Comparison of ENCODE assay signal across 19 cellular contexts in the genomic region with DNA sequence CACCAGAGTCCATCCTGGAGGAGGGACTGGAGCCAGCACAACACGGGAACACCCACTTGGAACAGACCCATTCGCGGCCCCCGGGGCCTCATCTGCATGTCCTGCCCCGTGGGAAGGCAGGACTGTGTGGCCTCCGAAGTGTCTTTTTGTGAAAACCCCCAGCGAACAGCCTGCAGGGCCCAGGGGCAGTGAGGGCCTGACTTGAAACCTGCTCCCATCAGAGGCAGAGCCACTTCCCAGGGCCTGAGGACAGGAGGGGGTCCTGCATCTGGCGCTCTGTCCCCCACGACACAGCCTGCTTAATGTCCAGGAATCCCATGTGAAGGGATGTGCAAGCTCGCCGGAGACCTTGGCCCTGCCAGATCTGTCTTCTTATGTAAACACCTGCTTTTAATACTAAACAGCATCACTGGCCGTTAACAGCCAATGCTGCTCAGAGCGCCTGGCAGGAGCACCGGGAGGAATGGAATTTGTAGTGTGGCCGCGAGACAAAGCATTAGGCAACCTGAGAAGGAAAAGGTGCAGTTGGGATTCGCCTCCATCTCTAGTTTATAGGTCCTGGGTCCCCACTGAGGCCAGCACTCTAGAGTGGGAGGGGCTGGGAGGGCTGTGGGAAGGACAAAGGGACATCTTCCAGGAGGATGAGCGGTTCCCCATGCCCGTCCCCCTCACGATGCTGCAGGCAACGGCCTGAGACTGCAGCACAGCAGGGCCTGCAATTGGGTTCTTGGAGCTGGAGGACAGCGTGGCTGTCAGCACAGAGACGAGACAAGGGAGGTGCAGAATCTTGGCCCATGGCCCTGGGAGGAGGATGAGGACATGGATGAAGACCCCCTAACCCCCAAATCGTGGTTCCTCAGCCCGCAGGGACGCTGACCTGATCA. TPM values are rescaled to one million over a fixed set of nuclear protein-coding genes. Genes with fewer than 3 reads are reported as not detected.
DNase-seq lines count a peak whose midpoint lies in the region; ATAC-seq, FAIRE-seq and TF ChIP-seq lines count a peak whose summit lies in the region.
"Had no signal": no experiment of that assay in that cellular context is flagged by ENCODE, and none has a peak within 500 bp of the region (broad histone marks: within the 10 kb centered on the region; RNA-seq: fewer than 3 reads in every experiment).

No MANE protein-coding gene starts in this region.

- in situ Hi-C loops in GM12878 (cut with MboI) = no loop called here

- H3K4me3 Mint-ChIP-seq in activated T-cell treated with anti-CD3 and anti-CD28 coated beads, Interleukin-2, amount 50 U/mL, for 24 hours = no peak overlapping the region
- no peak overlapping the region for H3K4me3 Mint-ChIP-seq in CD4-positive, alpha-beta memory T cell
- H3K4me3 Mint-ChIP-seq: activated CD4-positive, alpha-beta T cell treated with anti-CD3 and anti-CD28 coated beads for 36 hours; natural killer cell treated with Interleukin-12 subunit alpha and Interleukin-12 subunit beta and Interleukin-15 and Interleukin-18, amount 100 ng/mL, for 72 hours; T-helper 1 cell treated with Interleukin-12 subunit alpha and Interleukin-12 subunit beta and Interleukin-4 antibody, amounts not matched to agents 30 μg/mL and 1 μg/mL, for 36 hours had no signal

- DNase-seq in activated T-cell treated with anti-CD3 and anti-CD28 coated beads, Interleukin-2, amount 50 U/mL, for 24 hours = no peak
- DNase-seq in activated T-cell treated with anti-CD3 and anti-CD28 coated beads, Interleukin-2, amount 50 U/mL, for 48 hours = no peak
- DNase-seq in GM12878 (ENCODE audit: low read depth, low spot score) (no peak), left colon (peak in 1 of 2 donors; percentile 71), testis (peak; percentile 26), EL (no peak)
- no peak for DNase-seq in CD4-positive, alpha-beta memory T cell
- DNase-seq: activated CD4-positive, alpha-beta T cell treated with anti-CD3 and anti-CD28 coated beads for 36 hours; activated T-cell treated with anti-CD3 and anti-CD28 coated beads, Interleukin-2, amount 50 U/mL, for 1 hour; Calu3; dorsolateral prefrontal cortex; gastrocnemius medialis; NCI-H1048; Peyer's patch; substantia nigra had no signal

- SMC1A ChIA-PET in GM12878 (lab: Charles Lee; ENCODE audit: uncharacterized antibody, unreplicated experiment) = no interaction called here

- H3K27me3 ChIP-seq in GM12878 (replicated peaks in 1 of 2; ENCODE audit: control insufficient read depth in 2 of 2, insufficient read depth in 2 of 2, low read length in 1 of 2) (no peaks in the 10 kb centered on the region), testis (no peaks in the 10 kb centered on the region)
- no peaks in the 10 kb centered on the region for H3K27me3 ChIP-seq in CD4-positive, alpha-beta memory T cell (ENCODE audit: insufficient read depth, low read length)
- H3K27me3 ChIP-seq: dorsolateral prefrontal cortex, gastrocnemius medialis, Peyer's patch had no signal

- H3K9me3 Mint-ChIP-seq in activated T-cell treated with anti-CD3 and anti-CD28 coated beads, Interleukin-2, amount 50 U/mL, for 24 hours = no peaks in the 10 kb centered on the region
- no peaks in the 10 kb centered on the region for H3K9me3 Mint-ChIP-seq in CD4-positive, alpha-beta memory T cell
- H3K9me3 Mint-ChIP-seq: natural killer cell treated with Interleukin-12 subunit alpha and Interleukin-12 subunit beta and Interleukin-15 and Interleukin-18, amount 100 ng/mL, for 72 hours; T-helper 1 cell treated with Interleukin-12 subunit alpha and Interleukin-12 subunit beta and Interleukin-4 antibody, amounts not matched to agents 30 μg/mL and 1 μg/mL, for 36 hours had no signal

- CTCF ChIA-PET in GM12878 (lab: Yijun Ruan, JAX) = interaction anchor here (1.0 kb wide), 1 partner anchor 371 kb away, joined by 3 read pairs; no protein-coding TSS in a partner anchor
- CTCF ChIA-PET in CD4-positive, alpha-beta memory T cell (lab: Charles Lee; ENCODE audit: partially characterized antibody) = interaction anchor here (1.2 kb wide), 1 partner anchor 23 kb away, joined by 7 read pairs; no protein-coding TSS in a partner anchor

- no peak overlapping the region for H3K9ac ChIP-seq in GM12878 (ENCODE audit: control insufficient read depth, insufficient read depth, low read length)

- TF ChIP-seq CTCF in GM12878 (IDR thresholded peaks at IDR 0.05 in 2 of 3, conservative IDR thresholded peaks at IDR 0.05 in 1 of 3; ENCODE audit: control insufficient read depth in 2 of 3, extremely low read depth in 1 of 3, insufficient read depth in 1 of 3, low read depth in 3 of 3, low read length in 3 of 3) (no peak), testis (IDR thresholded peaks at IDR 0.05) (no peak)

- H3K4me1 ChIP-seq in GM12878 (ENCODE audit: control insufficient read depth, insufficient read depth, low read length) = no peaks in the 10 kb centered on the region
- H3K4me1 ChIP-seq in testis = peaks cover 14% of the 10 kb centered on the region
- no peaks in the 10 kb centered on the region for H3K4me1 ChIP-seq in CD4-positive, alpha-beta memory T cell (ENCODE audit: insufficient read depth, low read length)
- H3K4me1 ChIP-seq: gastrocnemius medialis had no signal

- TF ChIP-seq POLR2A in GM12878 (IDR thresholded peaks at IDR 0.05; ENCODE audit: low read depth, low read length) (peak; percentile 16), testis (IDR thresholded peaks at IDR 0.05) (no peak)

- H3K27me3 Mint-ChIP-seq in activated T-cell treated with anti-CD3 and anti-CD28 coated beads, Interleukin-2, amount 50 U/mL, for 24 hours = no peaks in the 10 kb centered on the region
- no peaks in the 10 kb centered on the region for H3K27me3 Mint-ChIP-seq in CD4-positive, alpha-beta memory T cell
- H3K27me3 Mint-ChIP-seq: activated CD4-positive, alpha-beta T cell treated with anti-CD3 and anti-CD28 coated beads for 36 hours; natural killer cell treated with Interleukin-12 subunit alpha and Interleukin-12 subunit beta and Interleukin-15 and Interleukin-18, amount 100 ng/mL, for 72 hours had no signal

- POLR2A ChIA-PET in GM12878 (lab: Charles Lee) = interaction anchor here (0.5 kb wide), 1 partner anchor 148 kb away, joined by 5 read pairs; no protein-coding TSS in a partner anchor
- POLR2A ChIA-PET in CD4-positive, alpha-beta memory T cell (lab: Charles Lee; ENCODE audit: partially characterized antibody) = no interaction called here

- ATAC-seq in GM12878 (no peak), left colon (peak; percentile 17), HG03039 (IDR thresholded peaks at IDR 0.05; ENCODE audit: unreplicated experiment) (no peak)
- ATAC-seq: activated CD4-positive, alpha-beta T cell treated with anti-CD3 and anti-CD28 coated beads for 36 hours; gastrocnemius medialis; natural killer cell treated with Interleukin-12 subunit alpha and Interleukin-12 subunit beta and Interleukin-15 and Interleukin-18, amount 100 ng/mL, for 72 hours had no signal

- no TSS peak for BruUV-seq in GM12878 (replicated peaks; lab: Mats Ljungman, UMichigan)

- H3K27ac Mint-ChIP-seq in activated T-cell treated with anti-CD3 and anti-CD28 coated beads, Interleukin-2, amount 50 U/mL, for 24 hours = peak overlapping the region; percentile 49
- H3K27ac Mint-ChIP-seq in CD4-positive, alpha-beta memory T cell = no peak overlapping the region
- H3K27ac Mint-ChIP-seq: activated CD4-positive, alpha-beta T cell treated with anti-CD3 and anti-CD28 coated beads for 36 hours; natural killer cell treated with Interleukin-12 subunit alpha and Interleukin-12 subunit beta and Interleukin-15 and Interleukin-18, amount 100 ng/mL, for 72 hours; T-helper 1 cell treated with Interleukin-12 subunit alpha and Interleukin-12 subunit beta and Interleukin-4 antibody, amounts not matched to agents 30 μg/mL and 1 μg/mL, for 36 hours had no signal

- H3K4me3 ChIP-seq in GM12878 (no peak overlapping the region), testis (no peak overlapping the region)
- no peak overlapping the region for H3K4me3 ChIP-seq in CD4-positive, alpha-beta memory T cell (ENCODE audit: low read length in 2 of 2)
- H3K4me3 ChIP-seq: dorsolateral prefrontal cortex, gastrocnemius medialis, Peyer's patch had no signal

- TF ChIP-seq EP300 in GM12878 (IDR thresholded peaks at IDR 0.05; ENCODE audit: borderline replicate concordance in 1 of 2, control insufficient read depth in 1 of 2, low read depth in 2 of 2, low read length in 2 of 2) = no peak

- H3K27ac ChIP-seq in GM12878 (ENCODE audit: control insufficient read depth, insufficient read depth) (no peak overlapping the region), testis (peak overlapping the region in 1 of 2 donors; percentile 6)
- H3K27ac ChIP-seq in CD4-positive, alpha-beta memory T cell (ENCODE audit: low read depth, low read length) = no peak overlapping the region
- H3K27ac ChIP-seq: gastrocnemius medialis had no signal

- H3K4me2 ChIP-seq in GM12878 (ENCODE audit: control insufficient read depth, insufficient read depth) = no peak overlapping the region

- H4K20me1 ChIP-seq in GM12878 (ENCODE audit: control insufficient read depth, insufficient read depth) = no peaks in the 10 kb centered on the region

- WGBS in GM12878 (ENCODE audit: insufficient coverage, insufficient replicate concordance, low lambda C conversion rate, missing lambda C conversion rate) = 86% methylated on average over 26 of the region's 26 CpGs
- 48 to 63% methylated on average over 20 to 26 of the region's 26 CpGs for WGBS in testis, 2 donors

- RAD21 ChIA-PET in GM12878 (lab: Charles Lee; ENCODE audit: unreplicated experiment) = no interaction called here

- H3K36me3 ChIP-seq in GM12878 (ENCODE audit: control insufficient read depth in 2 of 2, insufficient read depth in 2 of 2, low read length in 1 of 2) (peaks cover 14 to 25% of the 10 kb centered on the region in 2 experiments), testis (ENCODE audit: low read depth, missing control alignments) (no peaks in the 10 kb centered on the region)
- peaks cover 34% of the 10 kb centered on the region for H3K36me3 ChIP-seq in CD4-positive, alpha-beta memory T cell (ENCODE audit: insufficient read depth, low read length)

- FAIRE-seq in GM12878 (lab: Jason Lieb, UNC) = no peak

- peaks cover 5% of the 10 kb centered on the region for H3K4me1 Mint-ChIP-seq in activated T-cell treated with anti-CD3 and anti-CD28 coated beads, Interleukin-2, amount 50 U/mL, for 24 hours (ENCODE audit: low read depth)
- H3K4me1 Mint-ChIP-seq in CD4-positive, alpha-beta memory T cell = peaks cover 0 to 4% (median 1%) of the 10 kb centered on the region in 4 donors

- intact Hi-C loops in GM12878 (cut with micrococcal nuclease; ENCODE audit: unreplicated experiment) (no loop called here), left colon (cut with DNase I, micrococcal nuclease) (no loop called here), testis (cut with DNase I; ENCODE audit: low total_unique reads) (no loop called here)
- intact Hi-C loops in CD4-positive, alpha-beta memory T cell (cut with micrococcal nuclease) = no loop called here

- H3K9me3 ChIP-seq in GM12878 (replicated peaks; ENCODE audit: control insufficient read depth, insufficient read depth, low read length) (no peaks in the 10 kb centered on the region), testis (no peaks in the 10 kb centered on the region)
- no peaks in the 10 kb centered on the region for H3K9me3 ChIP-seq in CD4-positive, alpha-beta memory T cell (ENCODE audit: control insufficient read depth in 1 of 2, low read length in 2 of 2)
- H3K9me3 ChIP-seq: gastrocnemius medialis, Peyer's patch had no signal

- TF ChIP-seq RAD21 in GM12878 (IDR thresholded peaks at IDR 0.05; ENCODE audit: insufficient read depth, low read depth, low read length) = no peak

- H3K36me3 Mint-ChIP-seq in activated T-cell treated with anti-CD3 and anti-CD28 coated beads, Interleukin-2, amount 50 U/mL, for 24 hours (ENCODE audit: low read depth) = peaks cover 55% of the 10 kb centered on the region
- H3K36me3 Mint-ChIP-seq in CD4-positive, alpha-beta memory T cell = peaks cover 33 to 41% of the 10 kb centered on the region in 2 donors

- no peaks in the 10 kb centered on the region for H3K79me2 ChIP-seq in GM12878 (ENCODE audit: control insufficient read depth, insufficient read depth, low read length)

- no peak overlapping the region for H2AFZ ChIP-seq in GM12878 (ENCODE audit: control insufficient read depth, low read depth, low read length)

RNA-seq across cellular contexts. Expression of gene EVPL, which starts 9.6 kb away (rescaled TPM):
- total RNA-seq in GM12878 (2013; cell fraction: nucleolus; rRNA removed) = not detected in 2 replicates
- total RNA-seq in GM12878 (2014; rRNA removed) (not detected in 2 replicates), GM12878 (2014; rRNA removed; fragmentation: Illumina TruSeq; extraction: Trizol) (not detected in 2 replicates), GM12878 (2021) (0.03 TPM in 2 replicates), left colon (10 to 100 TPM; 18.9 to 28.5 TPM), testis (1 to 10 TPM; 2.7 to 3.5 TPM)
- polyA plus RNA-seq in GM12878 (2011; ENCODE audit: low read depth) = not detected
- polyA plus RNA-seq in GM12878 (2011; rRNA removed) (not detected in 2 replicates), GM12878 (2014; fragmentation: Illumina TruSeq; extraction: Trizol) (not detected in 2 replicates), GM12878 (2014; fragmentation: Nextera tagmentation; extraction: Ambion mirVana) (not detected), GM12878 (2014; rRNA removed) (0.01 TPM in 1 of 2 replicates, not detected in the other), GM12878 (2016; fragmentation: Nextera tagmentation; extraction: Ambion mirVana) (not detected), testis (ENCODE audit: insufficient read depth, low read depth, low replicate concordance) (1.2 TPM)
- polyA plus RNA-seq in GM12878 (2011; cell fraction: cytosol; rRNA removed) = not detected in 2 replicates
- not detected in 2 replicates for polyA plus RNA-seq in GM12878 (2011; cell fraction: nucleus; rRNA removed)
- 0.03 TPM in 1 of 2 replicates, not detected in the other for polyA plus RNA-seq in GM12878 (2012)
- not detected in 2 replicates for polyA minus RNA-seq in GM12878 (2011; rRNA and poly(A)+ RNA removed)
- not detected in 2 replicates for polyA minus RNA-seq in GM12878 (2011; cell fraction: cytosol; rRNA and poly(A)+ RNA removed)
- polyA minus RNA-seq in GM12878 (2011; cell fraction: nucleus; rRNA and poly(A)+ RNA removed) = not detected in 2 replicates
- total RNA-seq in CD4-positive, alpha-beta memory T cell = not detected
- polyA plus RNA-seq in CD4-positive, alpha-beta memory T cell = not detected

RNA-seq across cellular contexts. Expression of gene SRP68, which starts 35.6 kb away (rescaled TPM):
- total RNA-seq in GM12878 (2013; cell fraction: nucleolus; rRNA removed) = 59.5 and 59.6 TPM in 2 replicates
- total RNA-seq in GM12878 (2014; rRNA removed) (27.5 and 30.2 TPM in 2 replicates), GM12878 (2014; rRNA removed; fragmentation: Illumina TruSeq; extraction: Trizol) (24.7 and 26.6 TPM in 2 replicates), GM12878 (2021) (66.7 and 68.5 TPM in 2 replicates), left colon (10 to 100 TPM; 49.9 to 56.5 TPM), testis (10 to 100 TPM; 49.2 to 53.4 TPM)
- 83.3 TPM for polyA plus RNA-seq in GM12878 (2011; ENCODE audit: low read depth)
- polyA plus RNA-seq in GM12878 (2011; rRNA removed) (68.5 and 84.8 TPM in 2 replicates), GM12878 (2014; fragmentation: Illumina TruSeq; extraction: Trizol) (73.5 and 74.9 TPM in 2 replicates), GM12878 (2014; fragmentation: Nextera tagmentation; extraction: Ambion mirVana) (10 to 100 TPM; 29.5 to 41.9 TPM), GM12878 (2014; rRNA removed) (56.9 and 58.6 TPM in 2 replicates), GM12878 (2016; fragmentation: Nextera tagmentation; extraction: Ambion mirVana) (10 to 100 TPM; 87.0 to 89.7 TPM), testis (ENCODE audit: insufficient read depth, low read depth, low replicate concordance) (79.6 TPM)
- 70.4 and 84.8 TPM in 2 replicates for polyA plus RNA-seq in GM12878 (2011; cell fraction: cytosol; rRNA removed)
- 55.2 and 59.4 TPM in 2 replicates for polyA plus RNA-seq in GM12878 (2011; cell fraction: nucleus; rRNA removed)
- polyA plus RNA-seq in GM12878 (2012) = 54.5 and 62.7 TPM in 2 replicates
- 71.2 and 71.4 TPM in 2 replicates for polyA minus RNA-seq in GM12878 (2011; rRNA and poly(A)+ RNA removed)
- 24.7 and 34.1 TPM in 2 replicates for polyA minus RNA-seq in GM12878 (2011; cell fraction: cytosol; rRNA and poly(A)+ RNA removed)
- 22.6 and 39.7 TPM in 2 replicates for polyA minus RNA-seq in GM12878 (2011; cell fraction: nucleus; rRNA and poly(A)+ RNA removed)
- 10 to 100 TPM; 86.5 to 92.4 TPM for total RNA-seq in CD4-positive, alpha-beta memory T cell
- polyA plus RNA-seq in CD4-positive, alpha-beta memory T cell = 10 to 100 TPM; 59.1 to 84.9 TPM

RNA-seq across cellular contexts. Expression of gene CDK3, which starts 36.1 kb away (rescaled TPM):
- total RNA-seq in GM12878 (2013; cell fraction: nucleolus; rRNA removed) = 5.8 and 7.3 TPM in 2 replicates
- total RNA-seq in GM12878 (2014; rRNA removed) = 1.1 and 1.6 TPM in 2 replicates
- total RNA-seq in GM12878 (2014; rRNA removed; fragmentation: Illumina TruSeq; extraction: Trizol) = 3.5 and 4.0 TPM in 2 replicates
- 5.3 and 6.9 TPM in 2 replicates for total RNA-seq in GM12878 (2021)
- polyA plus RNA-seq in GM12878 (2011; ENCODE audit: low read depth) = 2.2 TPM
- 4.1 and 7.0 TPM in 2 replicates for polyA plus RNA-seq in GM12878 (2011; rRNA removed)
- 8.2 and 12.7 TPM in 2 replicates for polyA plus RNA-seq in GM12878 (2011; cell fraction: cytosol; rRNA removed)
- polyA plus RNA-seq in GM12878 (2011; cell fraction: nucleus; rRNA removed) = 62.4 and 67.3 TPM in 2 replicates
- polyA plus RNA-seq in GM12878 (2012) = 4.9 and 5.6 TPM in 2 replicates
- 3.4 and 5.2 TPM in 2 replicates for polyA plus RNA-seq in GM12878 (2014; fragmentation: Illumina TruSeq; extraction: Trizol)
- polyA plus RNA-seq in GM12878 (2014; fragmentation: Nextera tagmentation; extraction: Ambion mirVana) = 1 to 10 TPM; 1.3 to 1.6 TPM
- 7.1 and 7.9 TPM in 2 replicates for polyA plus RNA-seq in GM12878 (2014; rRNA removed)
- 1 to 10 TPM; 3.5 to 4.5 TPM for polyA plus RNA-seq in GM12878 (2016; fragmentation: Nextera tagmentation; extraction: Ambion mirVana)
- polyA minus RNA-seq in GM12878 (2011; rRNA and poly(A)+ RNA removed) = 2.8 and 3.1 TPM in 2 replicates
- not detected in 2 replicates for polyA minus RNA-seq in GM12878 (2011; cell fraction: cytosol; rRNA and poly(A)+ RNA removed)
- polyA minus RNA-seq in GM12878 (2011; cell fraction: nucleus; rRNA and poly(A)+ RNA removed) = 1.2 and 1.4 TPM in 2 replicates
- 10 to 100 TPM; 10.1 to 12.4 TPM for total RNA-seq in left colon
- 10 to 100 TPM; 16.9 to 17.1 TPM for total RNA-seq in testis
- polyA plus RNA-seq in testis (ENCODE audit: insufficient read depth, low read depth, low replicate concordance) = 15.0 TPM
- 1 to 10 TPM; 9.6 to 9.7 TPM for total RNA-seq in CD4-positive, alpha-beta memory T cell
- polyA plus RNA-seq in CD4-positive, alpha-beta memory T cell = 1 to 10 TPM; 1.0 to 1.1 TPM

RNA-seq across cellular contexts. Expression of gene GALR2, which starts 37.8 kb away (rescaled TPM):
- not detected in 2 replicates for total RNA-seq in GM12878 (2013; cell fraction: nucleolus; rRNA removed)
- total RNA-seq in GM12878 (2014; rRNA removed) (0.06 and 0.16 TPM in 2 replicates), GM12878 (2014; rRNA removed; fragmentation: Illumina TruSeq; extraction: Trizol) (not detected in 2 replicates), GM12878 (2021) (0.24 TPM in 1 of 2 replicates, not detected in the other), left colon (not detected), testis (1 to 10 TPM in 1 of 2 donors, under 1 TPM in 1; 0.31 to 1.6 TPM)
- polyA plus RNA-seq in GM12878 (2011; ENCODE audit: low read depth) = not detected
- polyA plus RNA-seq in GM12878 (2011; rRNA removed) (0.22 TPM in 1 of 2 replicates, not detected in the other), GM12878 (2014; fragmentation: Illumina TruSeq; extraction: Trizol) (not detected in 2 replicates), GM12878 (2014; fragmentation: Nextera tagmentation; extraction: Ambion mirVana) (not detected), GM12878 (2014; rRNA removed) (0.20 and 0.42 TPM in 2 replicates), GM12878 (2016; fragmentation: Nextera tagmentation; extraction: Ambion mirVana) (1 to 10 TPM in 1 of 2 experiments, under 1 TPM in 1; 0.63 to 1.2 TPM), testis (ENCODE audit: insufficient read depth, low read depth, low replicate concordance) (0.47 TPM)
- polyA plus RNA-seq in GM12878 (2011; cell fraction: cytosol; rRNA removed) = 0.22 and 0.42 TPM in 2 replicates
- polyA plus RNA-seq in GM12878 (2011; cell fraction: nucleus; rRNA removed) = 0.37 and 0.75 TPM in 2 replicates
- 0.10 and 0.26 TPM in 2 replicates for polyA plus RNA-seq in GM12878 (2012)
- 0.15 TPM in 1 of 2 replicates, not detected in the other for polyA minus RNA-seq in GM12878 (2011; rRNA and poly(A)+ RNA removed)
- polyA minus RNA-seq in GM12878 (2011; cell fraction: cytosol; rRNA and poly(A)+ RNA removed) = 0.94 TPM in 1 of 2 replicates, not detected in the other
- not detected in 2 replicates for polyA minus RNA-seq in GM12878 (2011; cell fraction: nucleus; rRNA and poly(A)+ RNA removed)
- not detected for total RNA-seq in CD4-positive, alpha-beta memory T cell
- polyA plus RNA-seq in CD4-positive, alpha-beta memory T cell = under 1 TPM in 1 of 2 donors, not detected in 1; 0.37 TPM
- total RNA-seq: skeletal muscle tissue had no signal

RNA-seq across cellular contexts. Expression of gene ZACN, which starts 42.2 kb away (rescaled TPM):
- not detected in 2 replicates for total RNA-seq in GM12878 (2013; cell fraction: nucleolus; rRNA removed)
- total RNA-seq in GM12878 (2014; rRNA removed) (0.06 and 0.11 TPM in 2 replicates), GM12878 (2014; rRNA removed; fragmentation: Illumina TruSeq; extraction: Trizol) (0.22 TPM in 1 of 2 replicates, not detected in the other), GM12878 (2021) (0.49 and 0.53 TPM in 2 replicates), left colon (under 1 TPM in 1 of 2 donors, not detected in 1; 0.22 TPM), testis (under 1 TPM in 1 of 2 donors, not detected in 1; 0.31 TPM)
- 4.0 TPM for polyA plus RNA-seq in GM12878 (2011; ENCODE audit: low read depth)
- polyA plus RNA-seq in GM12878 (2011; rRNA removed) (0.14 and 0.23 TPM in 2 replicates), GM12878 (2014; fragmentation: Illumina TruSeq; extraction: Trizol) (not detected in 2 replicates), GM12878 (2014; fragmentation: Nextera tagmentation; extraction: Ambion mirVana) (under 1 TPM in 1 of 2 experiments, not detected in 1; 0.99 TPM), GM12878 (2014; rRNA removed) (0.25 and 0.46 TPM in 2 replicates), GM12878 (2016; fragmentation: Nextera tagmentation; extraction: Ambion mirVana) (10 to 100 TPM in 1 of 2 experiments, 1 to 10 TPM in 1; 8.7 to 11.3 TPM), testis (ENCODE audit: insufficient read depth, low read depth, low replicate concordance) (0.13 TPM)
- 0.19 and 0.50 TPM in 2 replicates for polyA plus RNA-seq in GM12878 (2011; cell fraction: cytosol; rRNA removed)
- polyA plus RNA-seq in GM12878 (2011; cell fraction: nucleus; rRNA removed) = 3.3 and 4.1 TPM in 2 replicates
- polyA plus RNA-seq in GM12878 (2012) = 7.8 and 9.3 TPM in 2 replicates
- 0.67 TPM in 1 of 2 replicates, not detected in the other for polyA minus RNA-seq in GM12878 (2011; rRNA and poly(A)+ RNA removed)
- polyA minus RNA-seq in GM12878 (2011; cell fraction: cytosol; rRNA and poly(A)+ RNA removed) = not detected in 2 replicates
- polyA minus RNA-seq in GM12878 (2011; cell fraction: nucleus; rRNA and poly(A)+ RNA removed) = 0.24 TPM in 1 of 2 replicates, not detected in the other
- total RNA-seq in CD4-positive, alpha-beta memory T cell = under 1 TPM in 1 of 2 experiments, not detected in 1; 0.35 TPM
- 1 to 10 TPM in 1 of 2 donors, not detected in 1; 1.0 TPM for polyA plus RNA-seq in CD4-positive, alpha-beta memory T cell
- total RNA-seq: gastrocnemius medialis, Peyer's patch, skeletal muscle tissue had no signal

Comparison
In these comparisons a context has a peak if more than half of its experiments do, and no peak if none do; other contexts are left out.
1. RNA of gene EVPL, which starts 9.6 kb away (total RNA-seq): 18.9 to 28.5 TPM in left colon; 2.7 to 3.5 TPM in testis, not detected in CD4-positive, alpha-beta memory T cell and 0.03 TPM in GM12878; every median in the first group is over 4 times any median in the second.